9 cellular contexts compared by ENCODE assay signal in the genomic region with DNA sequence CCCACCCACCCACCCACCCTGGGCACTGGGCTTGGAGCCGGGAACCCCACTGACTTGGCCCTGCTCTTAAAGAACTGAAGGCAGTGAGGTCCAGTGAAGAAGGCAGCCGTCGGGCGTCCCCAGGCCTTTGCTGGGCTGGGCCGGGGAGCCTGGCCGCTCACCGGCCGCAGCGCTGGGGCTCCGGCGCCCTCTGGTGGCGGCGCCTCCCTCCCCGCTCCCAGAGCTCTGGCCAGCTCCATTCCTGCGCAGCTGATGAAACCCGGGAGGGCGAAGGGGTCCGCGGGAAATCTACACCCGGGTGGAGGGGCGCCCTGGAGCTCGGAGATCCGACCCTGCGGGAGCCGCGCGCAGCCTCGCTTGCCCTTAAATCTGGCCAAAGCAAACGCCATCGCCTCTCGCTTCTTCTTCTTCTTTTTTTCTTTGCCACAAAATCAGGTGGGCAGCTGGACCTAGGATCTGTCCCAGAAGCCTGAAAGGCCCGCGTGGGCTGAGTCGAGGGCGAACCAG. TPM values are rescaled to one million over a fixed set of nuclear protein-coding genes. Genes with fewer than 3 reads are reported as not detected.
DNase-seq lines count a peak whose midpoint lies in the region; TF ChIP-seq lines count a peak whose summit lies in the region.
"Had no signal": no experiment of that assay in that cellular context is flagged by ENCODE, and none has a peak within 500 bp of the region (broad histone marks: within the 10 kb centered on the region; RNA-seq: fewer than 3 reads in every experiment).

No MANE protein-coding gene starts in this region.

- H3K9me3 Mint-ChIP-seq in activated CD4-positive, alpha-beta memory T cell treated with anti-CD3 and anti-CD28 coated beads for 36 hours = no peaks in the 10 kb centered on the region
- H3K9me3 Mint-ChIP-seq in nephron progenitor cell = no peaks in the 10 kb centered on the region
- H3K9me3 Mint-ChIP-seq: IgD-negative memory B cell had no signal

- no peak overlapping the region for H3K27ac Mint-ChIP-seq in activated CD4-positive, alpha-beta memory T cell treated with anti-CD3 and anti-CD28 coated beads for 36 hours
- H3K27ac Mint-ChIP-seq in nephron progenitor cell = no peak overlapping the region
- H3K27ac Mint-ChIP-seq: IgD-negative memory B cell had no signal

- H3K36me3 Mint-ChIP-seq in activated CD4-positive, alpha-beta memory T cell treated with anti-CD3 and anti-CD28 coated beads for 36 hours = no peaks in the 10 kb centered on the region
- no peaks in the 10 kb centered on the region for H3K36me3 Mint-ChIP-seq in nephron progenitor cell (ENCODE audit: low read depth)

- no peak overlapping the region for H3K4me3 Mint-ChIP-seq in activated CD4-positive, alpha-beta memory T cell treated with anti-CD3 and anti-CD28 coated beads for 36 hours
- H3K4me3 Mint-ChIP-seq in nephron progenitor cell = peak overlapping the region; percentile 28
- H3K4me3 Mint-ChIP-seq: IgD-negative memory B cell had no signal

- CTCF ChIA-PET in activated CD4-positive, alpha-beta memory T cell treated with anti-CD3 and anti-CD28 coated beads for 36 hours (lab: Charles Lee) = interaction anchor here (0.6 to 2.5 kb wide), 10 partner anchors 9 to 742 kb away, joined by 3 to 44 read pairs (median 3); no protein-coding TSS in a partner anchor

- peaks cover 2% of the 10 kb centered on the region for H3K4me1 Mint-ChIP-seq in activated CD4-positive, alpha-beta memory T cell treated with anti-CD3 and anti-CD28 coated beads for 36 hours (ENCODE audit: low read depth)
- peaks cover 41% of the 10 kb centered on the region for H3K4me1 Mint-ChIP-seq in nephron progenitor cell

- TF ChIP-seq CTCF in AG10803 (conservative IDR thresholded peaks at IDR 0.05; ENCODE audit: low read length) = peak; percentile 66
- peak; percentile 86 for TF ChIP-seq CTCF in GM12872 (IDR thresholded peaks at IDR 0.05; ENCODE audit: insufficient read depth, low read depth, low read length)
- TF ChIP-seq CTCF in nephron progenitor cell (IDR thresholded peaks at IDR 0.05) = peak; percentile 84

- peak; percentile 67 for DNase-seq in AG10803 (ENCODE audit: low read depth)
- DNase-seq in HT-29 (ENCODE audit: low spot score) = peak; percentile 65
- DNase-seq in activated CD4-positive, alpha-beta memory T cell treated with anti-CD3 and anti-CD28 coated beads for 36 hours = peak; percentile 40
- DNase-seq in fibroblast of peridontal ligament (ENCODE audit: extremely low read depth) = peak; percentile 65
- DNase-seq in nephron progenitor cell = peak; percentile 88
- DNase-seq in KG1 (lab: John Stamatoyannopoulos, UW) = no peak
- DNase-seq in NCI-H1417 (lab: John Stamatoyannopoulos, UW) = no peak

- peak overlapping the region; percentile 42 for H3K4me3 ChIP-seq in AG10803 (ENCODE audit: low read length)

- intact Hi-C loops in activated CD4-positive, alpha-beta memory T cell treated with anti-CD3 and anti-CD28 coated beads for 36 hours (cut with micrococcal nuclease) = loop anchor here (5.0 to 10.0 kb wide), 3 partner anchors 478 to 714 kb away; no protein-coding TSS in a partner anchor

- H3K27me3 Mint-ChIP-seq in activated CD4-positive, alpha-beta memory T cell treated with anti-CD3 and anti-CD28 coated beads for 36 hours = peaks cover 37% of the 10 kb centered on the region
- peaks cover 40% of the 10 kb centered on the region for H3K27me3 Mint-ChIP-seq in nephron progenitor cell (ENCODE audit: low read depth, poor library complexity)

- POLR2A ChIA-PET in activated CD4-positive, alpha-beta memory T cell treated with anti-CD3 and anti-CD28 coated beads for 36 hours (lab: Charles Lee) = no interaction called here

RNA-seq across cellular contexts. Expression of a gene that starts 1.7 kb away (rescaled TPM):
- not detected in 2 replicates for total RNA-seq in HT-29 (2014; rRNA removed; shearing (Covaris generic))
- total RNA-seq in activated CD4-positive, alpha-beta memory T cell treated with anti-CD3 and anti-CD28 coated beads for 36 hours = not detected

Comparison
In these comparisons a context has a peak if more than half of its experiments do, and no peak if none do; other contexts are left out.
1. DNase-seq: peak in AG10803 (single experiment), HT-29 (single experiment), activated CD4-positive, alpha-beta memory T cell treated with anti-CD3 and anti-CD28 coated beads for 36 hours (single experiment), fibroblast of peridontal ligament (single experiment) and nephron progenitor cell (single experiment); none in KG1 (single experiment) and NCI-H1417 (0 of 3).
2. Peak in every context shown above with its lines, with median percentiles within 50 percentile points of each other: CTCF ChIP-seq.